Comparison of ENCODE assay signal across 16 cellular contexts in the genomic region with DNA sequence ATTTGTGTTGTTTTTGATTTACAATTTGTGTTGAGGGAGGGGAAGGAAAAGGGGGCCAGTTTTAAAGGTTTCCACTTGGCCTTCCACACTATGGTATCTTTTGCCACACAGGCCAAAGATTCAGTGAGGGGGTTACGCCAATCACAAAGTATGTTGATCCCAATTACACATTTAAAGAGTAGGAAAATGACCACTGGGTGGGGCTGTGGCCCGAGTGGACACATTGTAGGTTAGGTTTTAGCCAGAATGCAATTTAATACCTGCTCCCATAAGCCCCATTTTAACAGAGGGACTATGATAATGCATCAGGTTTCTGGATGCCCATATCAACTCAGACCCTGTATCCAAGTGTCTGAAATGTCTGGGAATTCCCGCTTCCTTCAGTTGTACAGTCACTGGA. TPM values are rescaled to one million over a fixed set of nuclear protein-coding genes. Genes with fewer than 3 reads are reported as not detected.
DNase-seq lines count a peak whose midpoint lies in the region; ATAC-seq, FAIRE-seq and TF ChIP-seq lines count a peak whose summit lies in the region.
"Had no signal": no experiment of that assay in that cellular context is flagged by ENCODE, and none has a peak within 500 bp of the region (broad histone marks: within the 10 kb centered on the region; RNA-seq: fewer than 3 reads in every experiment).

No MANE protein-coding gene starts in this region.

- in situ Hi-C loops in HepG2 (cut with HindIII; ENCODE audit: extremely low pct_ligation_motif_present, low pct_unique_long_range_greater_than_20kb), result no loop called here

- H3K4me1 ChIP-seq in HepG2 (ENCODE audit: insufficient read depth, low read length), result no peaks in the 10 kb centered on the region
- H3K4me1 ChIP-seq in right lobe of liver, result no peaks in the 10 kb centered on the region
- no peaks in the 10 kb centered on the region for H3K4me1 ChIP-seq in OCI-LY1 (ENCODE audit: insufficient read depth, low read length, severe bottlenecking)
- no peaks in the 10 kb centered on the region for H3K4me1 ChIP-seq in endodermal cell (ENCODE audit: control insufficient read depth, insufficient read depth, low read length)
- H3K4me1 ChIP-seq in upper lobe of right lung, result no peaks in the 10 kb centered on the region
- H3K4me1 ChIP-seq in gastroesophageal sphincter, result no peaks in the 10 kb centered on the region
- H3K4me1 ChIP-seq: BLaER1 treated with 17β-estradiol and CSF1 and Interleukin-3, amounts not matched to agents 10 nM and 100 nM had no signal

- no peaks in the 10 kb centered on the region for H3F3A ChIP-seq in OCI-LY1 (ENCODE audit: insufficient read depth, low read length)

- CTCF ChIA-PET in HepG2 (lab: Yijun Ruan, JAX; ENCODE audit: low intra/inter-chr PET ratio, low total read pairs), result no interaction called here
- CTCF ChIA-PET in activated CD4-positive, alpha-beta T cell treated with anti-CD3 and anti-CD28 coated beads for 36 hours (lab: Charles Lee), result no interaction called here

- H3K4me1 Mint-ChIP-seq in endodermal cell, result no peaks in the 10 kb centered on the region
- H3K4me1 Mint-ChIP-seq in activated CD4-positive, alpha-beta T cell treated with anti-CD3 and anti-CD28 coated beads for 36 hours, result no peaks in the 10 kb centered on the region

- no peak for TF ChIP-seq EP300 in HepG2 (IDR thresholded peaks at IDR 0.05; ENCODE audit: low read depth in 2 of 2, low read length in 2 of 2)
- TF ChIP-seq EP300 in HepG2 (CRISPR knock-in tag; IDR thresholded peaks at IDR 0.05; ENCODE audit: borderline replicate concordance), result no peak
- no peak for TF ChIP-seq EP300 in gastroesophageal sphincter (IDR thresholded peaks at IDR 0.05)

- H3K79me2 ChIP-seq in HepG2 (ENCODE audit: insufficient read depth, low read length), result no peaks in the 10 kb centered on the region
- no peaks in the 10 kb centered on the region for H3K79me2 ChIP-seq in OCI-LY1 (ENCODE audit: insufficient read depth, low read length)

- TF ChIP-seq POLR2A in HepG2 (IDR thresholded peaks at IDR 0.05; ENCODE audit: insufficient read depth in 1 of 2, low read depth in 2 of 2, low read length in 2 of 2), result no peak
- no peak for TF ChIP-seq POLR2A in right lobe of liver (IDR thresholded peaks at IDR 0.05)
- TF ChIP-seq POLR2A in gastroesophageal sphincter (IDR thresholded peaks at IDR 0.05), result no peak

- H3K27me3 ChIP-seq in HepG2 (ENCODE audit: control insufficient read depth in 1 of 2, insufficient read depth in 2 of 2, low read length in 2 of 2) (no peaks in the 10 kb centered on the region), right lobe of liver (no peaks in the 10 kb centered on the region), OCI-LY1 (ENCODE audit: insufficient read depth, low read length) (0 out of 2 replicates have a peak, but pooled peaks cover 4% of the 10 kb centered on the region), endodermal cell (ENCODE audit: control insufficient read depth, insufficient read depth, low read length, poor library complexity, severe bottlenecking) (peaks cover 12% of the 10 kb centered on the region), upper lobe of right lung (peaks cover 9% of the 10 kb centered on the region), gastroesophageal sphincter (peaks cover 16% of the 10 kb centered on the region)
- H3K27me3 ChIP-seq: BLaER1 treated with 17β-estradiol and CSF1 and Interleukin-3, amounts not matched to agents 10 nM and 100 nM had no signal

- peak; percentile 70 for FAIRE-seq in HepG2 (lab: Jason Lieb, UNC)
- FAIRE-seq: frontal cortex had no signal

- ATAC-seq in HepG2 (peak; percentile 88), right lobe of liver (no peak), upper lobe of right lung (peak; percentile 69), HG03432 (IDR thresholded peaks at IDR 0.05; ENCODE audit: unreplicated experiment) (no peak), gastroesophageal sphincter (no peak)
- no peak for ATAC-seq in activated CD4-positive, alpha-beta T cell treated with anti-CD3 and anti-CD28 coated beads for 36 hours

- no peaks in the 10 kb centered on the region for H3K9me2 ChIP-seq in OCI-LY1 (ENCODE audit: low read depth, low read length)

- no peaks in the 10 kb centered on the region for H3K36me3 Mint-ChIP-seq in endodermal cell (ENCODE audit: low read depth)
- H3K36me3 Mint-ChIP-seq in activated CD4-positive, alpha-beta T cell treated with anti-CD3 and anti-CD28 coated beads for 36 hours (ENCODE audit: low read depth), result no peaks in the 10 kb centered on the region

- no peaks in the 10 kb centered on the region for H3K9me3 Mint-ChIP-seq in endodermal cell
- no peaks in the 10 kb centered on the region for H3K9me3 Mint-ChIP-seq in activated CD4-positive, alpha-beta T cell treated with anti-CD3 and anti-CD28 coated beads for 36 hours (ENCODE audit: low read depth)

- WGBS in HepG2 (ENCODE audit: low lambda C conversion rate), result 8% methylated on average over 3 of the region's 3 CpGs
- 75% methylated on average over 1 of the region's 3 CpGs for WGBS in right lobe of liver (ENCODE audit: insufficient coverage, low coverage, low lambda C conversion rate, missing lambda C conversion rate)
- WGBS in endodermal cell (ENCODE audit: insufficient coverage in 1 of 2, insufficient read length in 1 of 2), 2 experiments, result 78 to 83% methylated on average over 1 to 3 of the region's 3 CpGs
- 56 to 60% methylated on average over 2 to 3 of the region's 3 CpGs for WGBS in gastroesophageal sphincter (ENCODE audit: low coverage in 1 of 2), 2 donors

- H3K27ac ChIP-seq in HepG2 (ENCODE audit: extremely low read length, insufficient read depth, low read length) (no peak overlapping the region), right lobe of liver (no peak overlapping the region), OCI-LY1 (ENCODE audit: low read depth, low read length, poor library complexity, severe bottlenecking) (no peak overlapping the region), endodermal cell (ENCODE audit: low read depth, low read length) (no peak overlapping the region), upper lobe of right lung (no peak overlapping the region), gastroesophageal sphincter (no peak overlapping the region)
- H3K27ac ChIP-seq: BLaER1 treated with 17β-estradiol and CSF1 and Interleukin-3, amounts not matched to agents 10 nM and 100 nM had no signal

- no peak for TF ChIP-seq RAD21 in HepG2 (CRISPR knock-in tag; IDR thresholded peaks at IDR 0.05)

- TF ChIP-seq CTCF in HepG2 (CRISPR knock-in tag; IDR thresholded peaks at IDR 0.05) (peak; percentile 40), right lobe of liver (IDR thresholded peaks at IDR 0.05) (peak in 2 of 4 donors; percentile 6 to 11), OCI-LY1 (IDR thresholded peaks at IDR 0.05; ENCODE audit: low read length) (peak; percentile 26; the same call in 1 of the 2 replicates), endodermal cell (conservative IDR thresholded peaks at IDR 0.05) (peak; percentile 71), upper lobe of right lung (IDR thresholded peaks at IDR 0.05) (peak; percentile 29), gastroesophageal sphincter (IDR thresholded peaks at IDR 0.05) (no peak)

- H3K27me3 Mint-ChIP-seq in endodermal cell (ENCODE audit: insufficient read depth), result peaks cover 3% of the 10 kb centered on the region
- H3K27me3 Mint-ChIP-seq in activated CD4-positive, alpha-beta T cell treated with anti-CD3 and anti-CD28 coated beads for 36 hours, result peaks cover 15% of the 10 kb centered on the region

- no peaks in the 10 kb centered on the region for H3K9me3 ChIP-seq in HepG2 (ENCODE audit: low read length)
- no peaks in the 10 kb centered on the region for H3K9me3 ChIP-seq in right lobe of liver
- no peaks in the 10 kb centered on the region for H3K9me3 ChIP-seq in OCI-LY1 (ENCODE audit: low read length)
- H3K9me3 ChIP-seq in endodermal cell (ENCODE audit: control insufficient read depth, low read length), result no peaks in the 10 kb centered on the region
- no peaks in the 10 kb centered on the region for H3K9me3 ChIP-seq in upper lobe of right lung
- H3K9me3 ChIP-seq in gastroesophageal sphincter, result no peaks in the 10 kb centered on the region

- H3K9ac ChIP-seq in HepG2 (ENCODE audit: insufficient read depth, low read depth, low read length) (no peak overlapping the region), OCI-LY1 (ENCODE audit: low read length) (no peak overlapping the region), endodermal cell (ENCODE audit: extremely low read depth, low read length, poor library complexity, severe bottlenecking) (no peak overlapping the region)
- H3K9ac ChIP-seq: BLaER1 treated with 17β-estradiol and CSF1 and Interleukin-3, amounts not matched to agents 10 nM and 100 nM had no signal

- no peak overlapping the region for H2AFZ ChIP-seq in HepG2 (ENCODE audit: low read length)
- H2AFZ ChIP-seq in OCI-LY1 (ENCODE audit: low read length), result no peak overlapping the region

- no peaks in the 10 kb centered on the region for H3K36me3 ChIP-seq in HepG2 (replicated peaks in 1 of 2; ENCODE audit: control insufficient read depth in 1 of 2, insufficient read depth in 2 of 2, low read length in 2 of 2)
- H3K36me3 ChIP-seq in right lobe of liver, result no peaks in the 10 kb centered on the region
- no peaks in the 10 kb centered on the region for H3K36me3 ChIP-seq in OCI-LY1 (ENCODE audit: insufficient read depth, low read length)
- no peaks in the 10 kb centered on the region for H3K36me3 ChIP-seq in endodermal cell (ENCODE audit: control insufficient read depth, insufficient read depth, low read length)
- no peaks in the 10 kb centered on the region for H3K36me3 ChIP-seq in upper lobe of right lung
- H3K36me3 ChIP-seq in gastroesophageal sphincter, result no peaks in the 10 kb centered on the region
- H3K36me3 ChIP-seq: BLaER1 treated with 17β-estradiol and CSF1 and Interleukin-3, amounts not matched to agents 10 nM and 100 nM had no signal

- intact Hi-C loops in HepG2 (cut with micrococcal nuclease; ENCODE audit: unreplicated experiment), result loop anchor here (1.0 kb wide), 1 partner anchor 36 kb away; no protein-coding TSS in a partner anchor
- intact Hi-C loops in right lobe of liver (cut with DNase I), result no loop called here
- intact Hi-C loops in upper lobe of right lung (cut with DNase I), result no loop called here
- intact Hi-C loops in activated CD4-positive, alpha-beta T cell treated with anti-CD3 and anti-CD28 coated beads for 36 hours (cut with DNase I, micrococcal nuclease), result no loop called here

- no TSS peak for BruUV-seq in HepG2 (replicated peaks; lab: Mats Ljungman, UMichigan)

- H3K4me2 ChIP-seq in HepG2 (ENCODE audit: low read depth, low read length), result no peak overlapping the region
- H3K4me2 ChIP-seq in OCI-LY1 (ENCODE audit: low read length), result no peak overlapping the region
- H3K4me2 ChIP-seq: BLaER1 treated with 17β-estradiol and CSF1 and Interleukin-3, amounts not matched to agents 10 nM and 100 nM had no signal

- POLR2A ChIA-PET in HepG2 (lab: Yijun Ruan, JAX), result no interaction called here
- POLR2A ChIA-PET in activated CD4-positive, alpha-beta T cell treated with anti-CD3 and anti-CD28 coated beads for 36 hours (lab: Charles Lee), result no interaction called here

- H3K4me3 Mint-ChIP-seq in endodermal cell, result no peak overlapping the region
- H3K4me3 Mint-ChIP-seq in activated CD4-positive, alpha-beta T cell treated with anti-CD3 and anti-CD28 coated beads for 36 hours, result no peak overlapping the region

- H3K4me3 ChIP-seq in HepG2 (replicated peaks in 1 of 3; ENCODE audit: insufficient read depth in 1 of 3, low read depth in 2 of 3, low read length in 3 of 3), result no peak overlapping the region
- H3K4me3 ChIP-seq in right lobe of liver, result no peak overlapping the region
- no peak overlapping the region for H3K4me3 ChIP-seq in OCI-LY1 (ENCODE audit: low read depth, low read length, poor library complexity, severe bottlenecking)
- no peak overlapping the region for H3K4me3 ChIP-seq in endodermal cell (ENCODE audit: low read length)
- H3K4me3 ChIP-seq in upper lobe of right lung, result no peak overlapping the region
- H3K4me3 ChIP-seq in gastroesophageal sphincter, result no peak overlapping the region
- H3K4me3 ChIP-seq: BLaER1 treated with 17β-estradiol and CSF1 and Interleukin-3, amounts not matched to agents 10 nM and 100 nM had no signal

- no peaks in the 10 kb centered on the region for H4K20me1 ChIP-seq in HepG2 (ENCODE audit: insufficient read depth, low read length)
- H4K20me1 ChIP-seq in OCI-LY1 (ENCODE audit: insufficient read depth, low read length), result no peaks in the 10 kb centered on the region
- H4K20me1 ChIP-seq: BLaER1 treated with 17β-estradiol and CSF1 and Interleukin-3, amounts not matched to agents 10 nM and 100 nM had no signal

- DNase-seq in HepG2 (ENCODE audit: low spot score) (peak; percentile 13), right lobe of liver (no peak), endodermal cell (peak; percentile 59), upper lobe of right lung (no peak)
- no peak for DNase-seq in activated CD4-positive, alpha-beta T cell treated with anti-CD3 and anti-CD28 coated beads for 36 hours
- DNase-seq: activated CD4-positive, alpha-beta T cell treated with anti-CD3 and anti-CD28 coated beads, Interleukin-2, amount 50 U/mL, for 4 hours; activated gamma-delta T cell; Karpas-422; NCI-H510A treated with DMSO at 0.1 percent for 48 hours; stimulated activated CD8-positive, alpha-beta memory T cell treated with anti-CD3 and anti-CD28 coated beads, Interleukin-4, amount 100 ng/mL, for 48 hours had no signal

- no peak overlapping the region for H3K27ac Mint-ChIP-seq in endodermal cell
- no peak overlapping the region for H3K27ac Mint-ChIP-seq in activated CD4-positive, alpha-beta T cell treated with anti-CD3 and anti-CD28 coated beads for 36 hours

RNA-seq across cellular contexts. Expression of gene VGLL2, which starts 15.6 kb away (rescaled TPM):
- total RNA-seq in HepG2 (2016; rRNA removed; fragmentation: Illumina TruSeq; extraction: Trizol), result not detected in 2 replicates
- total RNA-seq in HepG2 (2016; cell fraction: cytosol; rRNA removed; fragmentation: Illumina TruSeq; extraction: Trizol; ENCODE audit: low read depth), result not detected in 2 replicates
- total RNA-seq in HepG2 (2016; cell fraction: insoluble cytoplasmic fraction; rRNA removed; fragmentation: Illumina TruSeq; extraction: Trizol), result not detected in 2 replicates
- total RNA-seq in HepG2 (2016; cell fraction: membrane; rRNA removed; fragmentation: Illumina TruSeq; extraction: Trizol), result not detected in 2 replicates
- total RNA-seq in HepG2 (2016; cell fraction: nucleus; rRNA removed; fragmentation: Illumina TruSeq; extraction: Trizol), result not detected in 2 replicates
- not detected in 2 replicates for polyA plus RNA-seq in HepG2 (2011; rRNA removed)
- polyA plus RNA-seq in HepG2 (2011; cell fraction: cytosol; rRNA removed), result not detected in 2 replicates
- not detected in 2 replicates for polyA plus RNA-seq in HepG2 (2011; cell fraction: nucleus; rRNA removed)
- not detected in 2 replicates for polyA plus RNA-seq in HepG2 (2012)
- polyA plus RNA-seq in HepG2 (2016; cell fraction: cytosol; fragmentation: Illumina TruSeq; extraction: Trizol; ENCODE audit: low read depth), result not detected in 2 replicates
- polyA plus RNA-seq in HepG2 (2016; cell fraction: insoluble cytoplasmic fraction; fragmentation: Illumina TruSeq; extraction: Trizol; ENCODE audit: low read depth), result not detected in 2 replicates
- not detected in 2 replicates for polyA plus RNA-seq in HepG2 (2016; cell fraction: membrane; fragmentation: Illumina TruSeq; extraction: Trizol; ENCODE audit: low read depth)
- not detected in 2 replicates for polyA plus RNA-seq in HepG2 (2016; cell fraction: nucleus; fragmentation: Illumina TruSeq; extraction: Trizol; ENCODE audit: insufficient read depth, low read depth)
- not detected in 2 replicates for polyA minus RNA-seq in HepG2 (2011; rRNA and poly(A)+ RNA removed; ENCODE audit: low replicate concordance)
- not detected in 2 replicates for polyA minus RNA-seq in HepG2 (2011; cell fraction: cytosol; rRNA and poly(A)+ RNA removed)
- polyA minus RNA-seq in HepG2 (2011; cell fraction: nucleus; rRNA and poly(A)+ RNA removed), result not detected in 2 replicates
- total RNA-seq in right lobe of liver, result not detected
- under 1 TPM in 1 of 2 donors, not detected in 1; 0.15 TPM for total RNA-seq in endodermal cell
- polyA plus RNA-seq in endodermal cell (2013, experiment 1 of 2), result not detected
- polyA plus RNA-seq in endodermal cell (2013, experiment 2 of 2), result not detected
- not detected for total RNA-seq in upper lobe of right lung
- not detected for total RNA-seq in activated CD4-positive, alpha-beta T cell treated with anti-CD3 and anti-CD28 coated beads for 36 hours
- total RNA-seq in gastroesophageal sphincter, result not detected
- total RNA-seq: frontal cortex, liver had no signal
- polyA plus RNA-seq: liver had no signal

Comparison
In these comparisons a context has a peak if more than half of its experiments do, and no peak if none do; other contexts are left out.
1. ATAC-seq: peak in HepG2 (single experiment) and upper lobe of right lung (single experiment); none in right lobe of liver (0 of 4), activated CD4-positive, alpha-beta T cell treated with anti-CD3 and anti-CD28 coated beads for 36 hours (single experiment), HG03432 (single experiment) and gastroesophageal sphincter (single experiment).
2. DNase-seq: peak in HepG2 (single experiment) and endodermal cell (single experiment); none in right lobe of liver (0 of 3), upper lobe of right lung (single experiment) and activated CD4-positive, alpha-beta T cell treated with anti-CD3 and anti-CD28 coated beads for 36 hours (single experiment).
3. CTCF ChIP-seq: peak in HepG2 (single experiment), OCI-LY1 (single experiment), endodermal cell (single experiment) and upper lobe of right lung (single experiment); none in gastroesophageal sphincter (0 of 4).